1 cellular context compared by ENCODE assay signal in genomic region chr14:68816183-68816942, GRCh38.
TF ChIP-seq lines count a peak whose summit lies in the region.

No MANE protein-coding gene starts in this region.

TF ChIP-seq in WTC11, 78 proteins besides CTCF, POLR2A, EP300 and RAD21 (continued from another document and continues in another):
- 0 out of 2 replicates have a peak, but pooled peaks have one; percentile 49 for TF ChIP-seq STAT6 (CRISPR knock-in tag; conservative IDR thresholded peaks at IDR 0.05; ENCODE audit: low read depth)
- TF ChIP-seq GRHL2 (CRISPR knock-in tag; IDR thresholded peaks at IDR 0.05; ENCODE audit: insufficient replicate concordance, severe bottlenecking): no peak
- peak; percentile 68 for TF ChIP-seq ETV6 (CRISPR knock-in tag; IDR thresholded peaks at IDR 0.05)
- TF ChIP-seq MLX (CRISPR knock-in tag; IDR thresholded peaks at IDR 0.05): no peak
- TF ChIP-seq PREB (CRISPR knock-in tag; IDR thresholded peaks at IDR 0.05; ENCODE audit: borderline replicate concordance): no peak
- TF ChIP-seq, protein P1, sequence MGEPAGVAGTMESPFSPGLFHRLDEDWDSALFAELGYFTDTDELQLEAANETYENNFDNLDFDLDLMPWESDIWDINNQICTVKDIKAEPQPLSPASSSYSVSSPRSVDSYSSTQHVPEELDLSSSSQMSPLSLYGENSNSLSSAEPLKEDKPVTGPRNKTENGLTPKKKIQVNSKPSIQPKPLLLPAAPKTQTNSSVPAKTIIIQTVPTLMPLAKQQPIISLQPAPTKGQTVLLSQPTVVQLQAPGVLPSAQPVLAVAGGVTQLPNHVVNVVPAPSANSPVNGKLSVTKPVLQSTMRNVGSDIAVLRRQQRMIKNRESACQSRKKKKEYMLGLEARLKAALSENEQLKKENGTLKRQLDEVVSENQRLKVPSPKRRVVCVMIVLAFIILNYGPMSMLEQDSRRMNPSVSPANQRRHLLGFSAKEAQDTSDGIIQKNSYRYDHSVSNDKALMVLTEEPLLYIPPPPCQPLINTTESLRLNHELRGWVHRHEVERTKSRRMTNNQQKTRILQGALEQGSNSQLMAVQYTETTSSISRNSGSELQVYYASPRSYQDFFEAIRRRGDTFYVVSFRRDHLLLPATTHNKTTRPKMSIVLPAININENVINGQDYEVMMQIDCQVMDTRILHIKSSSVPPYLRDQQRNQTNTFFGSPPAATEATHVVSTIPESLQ (CRISPR knock-in tag; IDR thresholded peaks at IDR 0.05): 0 out of 2 replicates have a peak, but pooled peaks have one; percentile 58
- TF ChIP-seq AR (CRISPR knock-in tag; IDR thresholded peaks at IDR 0.05): no peak
- TF ChIP-seq, protein P2, sequence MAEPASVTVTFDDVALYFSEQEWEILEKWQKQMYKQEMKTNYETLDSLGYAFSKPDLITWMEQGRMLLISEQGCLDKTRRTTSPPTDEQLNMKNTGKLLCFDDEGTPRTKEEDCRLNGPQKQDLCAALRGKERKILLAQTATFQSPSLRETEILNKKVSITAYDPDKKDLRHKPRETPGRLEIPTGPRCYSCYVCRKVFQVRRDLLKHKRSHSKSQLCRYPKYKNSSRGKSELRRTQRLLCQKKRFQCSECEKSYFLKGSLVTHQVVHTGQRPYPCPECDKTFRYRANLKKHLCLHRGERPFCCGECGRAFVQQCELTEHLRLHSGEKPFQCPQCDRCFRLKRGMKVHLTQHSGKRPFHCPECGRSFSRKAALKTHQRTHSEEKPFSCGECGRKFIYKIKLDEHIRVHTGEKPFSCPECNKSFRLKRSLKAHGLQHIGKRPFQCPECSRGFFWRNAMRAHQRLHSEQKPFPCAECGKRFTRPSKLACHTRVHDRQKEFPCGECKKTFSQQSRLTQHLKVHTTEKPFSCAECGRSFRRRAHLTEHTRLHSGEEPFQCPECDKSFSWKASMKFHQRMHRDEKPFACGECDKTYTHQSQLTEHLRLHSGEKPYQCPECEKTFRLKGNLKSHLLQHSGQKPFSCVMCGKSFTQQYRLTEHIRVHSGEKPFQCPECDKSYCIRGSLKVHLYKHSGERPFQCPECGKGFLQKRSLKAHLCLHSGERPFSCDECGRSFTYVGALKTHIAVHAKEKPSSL (CRISPR knock-in tag; conservative IDR thresholded peaks at IDR 0.05): no peak
- TF ChIP-seq JUN (CRISPR knock-in tag; IDR thresholded peaks at IDR 0.05): no peak; the same call in 1 of the 2 replicates
- TF ChIP-seq ZNF232 (CRISPR knock-in tag; IDR thresholded peaks at IDR 0.05): peak; percentile 76; the same call in 1 of the 2 replicates
- TF ChIP-seq SOX15 (CRISPR knock-in tag; IDR thresholded peaks at IDR 0.05): no peak
- TF ChIP-seq HMGA2 (CRISPR knock-in tag; IDR thresholded peaks at IDR 0.05): no peak
- TF ChIP-seq CBFB (CRISPR knock-in tag; IDR thresholded peaks at IDR 0.05; ENCODE audit: low read depth): peak; percentile 95
- no peak for TF ChIP-seq MXD4 (CRISPR knock-in tag; IDR thresholded peaks at IDR 0.05; ENCODE audit: borderline replicate concordance)
- peak; percentile 61; the same call in 1 of the 2 replicates for TF ChIP-seq TEAD4 (CRISPR knock-in tag; IDR thresholded peaks at IDR 0.05)
- peak; percentile 70; the same call in 1 of the 2 replicates for TF ChIP-seq FOXK1 (CRISPR knock-in tag; IDR thresholded peaks at IDR 0.05)
- TF ChIP-seq, protein P3, sequence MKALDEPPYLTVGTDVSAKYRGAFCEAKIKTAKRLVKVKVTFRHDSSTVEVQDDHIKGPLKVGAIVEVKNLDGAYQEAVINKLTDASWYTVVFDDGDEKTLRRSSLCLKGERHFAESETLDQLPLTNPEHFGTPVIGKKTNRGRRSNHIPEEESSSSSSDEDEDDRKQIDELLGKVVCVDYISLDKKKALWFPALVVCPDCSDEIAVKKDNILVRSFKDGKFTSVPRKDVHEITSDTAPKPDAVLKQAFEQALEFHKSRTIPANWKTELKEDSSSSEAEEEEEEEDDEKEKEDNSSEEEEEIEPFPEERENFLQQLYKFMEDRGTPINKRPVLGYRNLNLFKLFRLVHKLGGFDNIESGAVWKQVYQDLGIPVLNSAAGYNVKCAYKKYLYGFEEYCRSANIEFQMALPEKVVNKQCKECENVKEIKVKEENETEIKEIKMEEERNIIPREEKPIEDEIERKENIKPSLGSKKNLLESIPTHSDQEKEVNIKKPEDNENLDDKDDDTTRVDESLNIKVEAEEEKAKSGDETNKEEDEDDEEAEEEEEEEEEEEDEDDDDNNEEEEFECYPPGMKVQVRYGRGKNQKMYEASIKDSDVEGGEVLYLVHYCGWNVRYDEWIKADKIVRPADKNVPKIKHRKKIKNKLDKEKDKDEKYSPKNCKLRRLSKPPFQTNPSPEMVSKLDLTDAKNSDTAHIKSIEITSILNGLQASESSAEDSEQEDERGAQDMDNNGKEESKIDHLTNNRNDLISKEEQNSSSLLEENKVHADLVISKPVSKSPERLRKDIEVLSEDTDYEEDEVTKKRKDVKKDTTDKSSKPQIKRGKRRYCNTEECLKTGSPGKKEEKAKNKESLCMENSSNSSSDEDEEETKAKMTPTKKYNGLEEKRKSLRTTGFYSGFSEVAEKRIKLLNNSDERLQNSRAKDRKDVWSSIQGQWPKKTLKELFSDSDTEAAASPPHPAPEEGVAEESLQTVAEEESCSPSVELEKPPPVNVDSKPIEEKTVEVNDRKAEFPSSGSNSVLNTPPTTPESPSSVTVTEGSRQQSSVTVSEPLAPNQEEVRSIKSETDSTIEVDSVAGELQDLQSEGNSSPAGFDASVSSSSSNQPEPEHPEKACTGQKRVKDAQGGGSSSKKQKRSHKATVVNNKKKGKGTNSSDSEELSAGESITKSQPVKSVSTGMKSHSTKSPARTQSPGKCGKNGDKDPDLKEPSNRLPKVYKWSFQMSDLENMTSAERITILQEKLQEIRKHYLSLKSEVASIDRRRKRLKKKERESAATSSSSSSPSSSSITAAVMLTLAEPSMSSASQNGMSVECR (CRISPR knock-in tag; IDR thresholded peaks at IDR 0.05; ENCODE audit: borderline replicate concordance): peak; percentile 75
- TF ChIP-seq AFF4 (CRISPR knock-in tag; IDR thresholded peaks at IDR 0.05; ENCODE audit: borderline replicate concordance): peak; percentile 84; the same call in 1 of the 2 replicates
- peak; percentile 96; the same call in 1 of the 2 replicates for TF ChIP-seq ELF4 (CRISPR knock-in tag; IDR thresholded peaks at IDR 0.05; ENCODE audit: low read depth)
- 0 out of 2 replicates have a peak, but pooled peaks have one; percentile 6 for TF ChIP-seq ZNF423 (CRISPR knock-in tag; IDR thresholded peaks at IDR 0.05)
- no peak for TF ChIP-seq GTF2I (CRISPR knock-in tag; conservative IDR thresholded peaks at IDR 0.05)
- no peak for TF ChIP-seq ZNF219 (CRISPR knock-in tag; IDR thresholded peaks at IDR 0.05; ENCODE audit: borderline replicate concordance)
- TF ChIP-seq RELA (CRISPR knock-in tag; IDR thresholded peaks at IDR 0.05; ENCODE audit: borderline replicate concordance): peak; percentile 96
- no peak for TF ChIP-seq NFE2L1 (CRISPR knock-in tag; IDR thresholded peaks at IDR 0.05)
- TF ChIP-seq, protein P4, sequence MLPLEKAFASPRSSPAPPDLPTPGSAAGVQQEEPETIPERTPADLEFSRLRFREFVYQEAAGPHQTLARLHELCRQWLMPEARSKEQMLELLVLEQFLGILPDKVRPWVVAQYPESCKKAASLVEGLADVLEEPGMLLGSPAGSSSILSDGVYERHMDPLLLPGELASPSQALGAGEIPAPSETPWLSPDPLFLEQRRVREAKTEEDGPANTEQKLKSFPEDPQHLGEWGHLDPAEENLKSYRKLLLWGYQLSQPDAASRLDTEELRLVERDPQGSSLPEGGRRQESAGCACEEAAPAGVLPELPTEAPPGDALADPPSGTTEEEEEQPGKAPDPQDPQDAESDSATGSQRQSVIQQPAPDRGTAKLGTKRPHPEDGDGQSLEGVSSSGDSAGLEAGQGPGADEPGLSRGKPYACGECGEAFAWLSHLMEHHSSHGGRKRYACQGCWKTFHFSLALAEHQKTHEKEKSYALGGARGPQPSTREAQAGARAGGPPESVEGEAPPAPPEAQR (CRISPR knock-in tag; IDR thresholded peaks at IDR 0.05): no peak
- TF ChIP-seq, protein P5, sequence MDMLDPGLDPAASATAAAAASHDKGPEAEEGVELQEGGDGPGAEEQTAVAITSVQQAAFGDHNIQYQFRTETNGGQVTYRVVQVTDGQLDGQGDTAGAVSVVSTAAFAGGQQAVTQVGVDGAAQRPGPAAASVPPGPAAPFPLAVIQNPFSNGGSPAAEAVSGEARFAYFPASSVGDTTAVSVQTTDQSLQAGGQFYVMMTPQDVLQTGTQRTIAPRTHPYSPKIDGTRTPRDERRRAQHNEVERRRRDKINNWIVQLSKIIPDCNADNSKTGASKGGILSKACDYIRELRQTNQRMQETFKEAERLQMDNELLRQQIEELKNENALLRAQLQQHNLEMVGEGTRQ (CRISPR knock-in tag; IDR thresholded peaks at IDR 0.05): peak; percentile 55; the same call in 1 of the 2 replicates
- no peak; the same call in 1 of the 2 replicates for TF ChIP-seq GABPB1 (CRISPR knock-in tag; IDR thresholded peaks at IDR 0.05)
- TF ChIP-seq TEAD1 (CRISPR knock-in tag; IDR thresholded peaks at IDR 0.05): peak; percentile 82; the same call in 1 of the 2 replicates
- TF ChIP-seq ZNF121 (CRISPR knock-in tag; IDR thresholded peaks at IDR 0.05): peak; percentile 1; the same call in 1 of the 2 replicates
- peak; percentile 83; the same call in 1 of the 2 replicates for TF ChIP-seq ESRRA (CRISPR knock-in tag; IDR thresholded peaks at IDR 0.05; ENCODE audit: borderline replicate concordance)
- peak; percentile 29; the same call in 1 of the 2 replicates for TF ChIP-seq ZNF263 (CRISPR knock-in tag; IDR thresholded peaks at IDR 0.05; ENCODE audit: low read depth)
- no peak; the same call in 1 of the 2 replicates for TF ChIP-seq SP1 (CRISPR knock-in tag; conservative IDR thresholded peaks at IDR 0.05)
